8 cellular contexts compared by ENCODE assay signal in genomic region chr10:33248638-33249037, GRCh38.
DNase-seq lines count a peak whose midpoint lies in the region; ATAC-seq and TF ChIP-seq lines count a peak whose summit lies in the region.
"Had no signal": no experiment of that assay in that cellular context is flagged by ENCODE, and none has a peak within 500 bp of the region (broad histone marks: within the 10 kb centered on the region; RNA-seq: fewer than 3 reads in every experiment).

No MANE protein-coding gene starts in this region.

- no peak overlapping the region for H3K4me3 Mint-ChIP-seq in activated CD8-positive, alpha-beta T cell treated with anti-CD3 and anti-CD28 coated beads, Interleukin-2, amount 10 ng/mL, durations not matched to agents 7 days and 5 days
- no peak overlapping the region for H3K4me3 Mint-ChIP-seq in type B pancreatic cell

- intact Hi-C loops in left lung (cut with DNase I), result no loop called here

- TF ChIP-seq CTCF in left lung (IDR thresholded peaks at IDR 0.05) (no peak), type B pancreatic cell (conservative IDR thresholded peaks at IDR 0.05) (no peak), Peyer's patch (IDR thresholded peaks at IDR 0.05) (no peak)

- ATAC-seq in GM19043 (IDR thresholded peaks at IDR 0.05; ENCODE audit: low read depth, unreplicated experiment), result peak; percentile 69
- peak; percentile 57 for ATAC-seq in HG03558 (IDR thresholded peaks at IDR 0.05; ENCODE audit: extremely low read depth, unreplicated experiment)
- peak; percentile 93 for ATAC-seq in activated CD8-positive, alpha-beta T cell treated with anti-CD3 and anti-CD28 coated beads, Interleukin-2, amount 10 ng/mL, durations not matched to agents 7 days and 5 days
- ATAC-seq in left lung, result peak; percentile 84

- peaks cover 0 to 29% of the 10 kb centered on the region in 2 donors for H3K36me3 ChIP-seq in left lung
- H3K36me3 ChIP-seq in Peyer's patch, result peaks cover 0 to 18% (median 0%) of the 10 kb centered on the region in 3 donors

- no peaks in the 10 kb centered on the region for H3K36me3 Mint-ChIP-seq in activated CD8-positive, alpha-beta T cell treated with anti-CD3 and anti-CD28 coated beads, Interleukin-2, amount 10 ng/mL, durations not matched to agents 7 days and 5 days (ENCODE audit: low read depth)
- peaks cover 51% of the 10 kb centered on the region for H3K36me3 Mint-ChIP-seq in type B pancreatic cell

- H3K4me1 ChIP-seq in left lung, result peaks cover 14 to 42% of the 10 kb centered on the region in 2 donors
- no peaks in the 10 kb centered on the region for H3K4me1 ChIP-seq in Peyer's patch

- CTCF ChIA-PET in activated CD8-positive, alpha-beta T cell treated with anti-CD3 and anti-CD28 coated beads, Interleukin-2, amount 10 ng/mL, durations not matched to agents 7 days and 5 days (lab: Charles Lee), result interaction anchor here (2.0 kb wide), 1 partner anchor 56 kb away, joined by 8 read pairs; no protein-coding TSS in a partner anchor

- TF ChIP-seq POLR2A in Peyer's patch (IDR thresholded peaks at IDR 0.05), result no peak

- H3K9me3 ChIP-seq in left lung (no peaks in the 10 kb centered on the region), Peyer's patch (no peaks in the 10 kb centered on the region)

- POLR2A ChIA-PET in activated CD8-positive, alpha-beta T cell treated with anti-CD3 and anti-CD28 coated beads, Interleukin-2, amount 10 ng/mL, durations not matched to agents 7 days and 5 days (lab: Charles Lee), result no interaction called here

- H3K27me3 Mint-ChIP-seq in activated CD8-positive, alpha-beta T cell treated with anti-CD3 and anti-CD28 coated beads, Interleukin-2, amount 10 ng/mL, durations not matched to agents 7 days and 5 days (ENCODE audit: low read depth), result peaks cover 12% of the 10 kb centered on the region
- no peaks in the 10 kb centered on the region for H3K27me3 Mint-ChIP-seq in type B pancreatic cell

- no peak overlapping the region for H3K27ac Mint-ChIP-seq in activated CD8-positive, alpha-beta T cell treated with anti-CD3 and anti-CD28 coated beads, Interleukin-2, amount 10 ng/mL, durations not matched to agents 7 days and 5 days
- no peak overlapping the region for H3K27ac Mint-ChIP-seq in type B pancreatic cell

- H3K4me1 Mint-ChIP-seq in activated CD8-positive, alpha-beta T cell treated with anti-CD3 and anti-CD28 coated beads, Interleukin-2, amount 10 ng/mL, durations not matched to agents 7 days and 5 days (ENCODE audit: low read depth), result peaks cover 33% of the 10 kb centered on the region
- H3K4me1 Mint-ChIP-seq in type B pancreatic cell (ENCODE audit: unreplicated experiment), result peaks cover 22% of the 10 kb centered on the region

- H3K4me3 ChIP-seq in left lung (no peak overlapping the region), Peyer's patch (no peak overlapping the region)

- no peaks in the 10 kb centered on the region for H3K9me3 Mint-ChIP-seq in activated CD8-positive, alpha-beta T cell treated with anti-CD3 and anti-CD28 coated beads, Interleukin-2, amount 10 ng/mL, durations not matched to agents 7 days and 5 days (ENCODE audit: insufficient read depth)
- no peaks in the 10 kb centered on the region for H3K9me3 Mint-ChIP-seq in type B pancreatic cell

- peak overlapping the region; percentile 64 to 68 for H3K27ac ChIP-seq in left lung
- peak overlapping the region in 2 of 4 donors; percentile 25 to 55 for H3K27ac ChIP-seq in Peyer's patch
- H3K27ac ChIP-seq: VCaP had no signal

- H3K27me3 ChIP-seq in left lung, result no peaks in the 10 kb centered on the region
- no peaks in the 10 kb centered on the region for H3K27me3 ChIP-seq in Peyer's patch

- DNase-seq in activated CD8-positive, alpha-beta T cell treated with anti-CD3 and anti-CD28 coated beads, Interleukin-2, amount 10 ng/mL, durations not matched to agents 7 days and 5 days, result peak; percentile 64
- DNase-seq in left lung (no peak), NCI-H510A treated with DMSO at 0.1 percent for 48 hours (lab: John Stamatoyannopoulos, UW) (no peak), type B pancreatic cell (ENCODE audit: extremely low spot score, unreplicated experiment) (no peak), Peyer's patch (no peak)
